Comparison of ENCODE assay signal across 1 cellular context in the genomic region with DNA sequence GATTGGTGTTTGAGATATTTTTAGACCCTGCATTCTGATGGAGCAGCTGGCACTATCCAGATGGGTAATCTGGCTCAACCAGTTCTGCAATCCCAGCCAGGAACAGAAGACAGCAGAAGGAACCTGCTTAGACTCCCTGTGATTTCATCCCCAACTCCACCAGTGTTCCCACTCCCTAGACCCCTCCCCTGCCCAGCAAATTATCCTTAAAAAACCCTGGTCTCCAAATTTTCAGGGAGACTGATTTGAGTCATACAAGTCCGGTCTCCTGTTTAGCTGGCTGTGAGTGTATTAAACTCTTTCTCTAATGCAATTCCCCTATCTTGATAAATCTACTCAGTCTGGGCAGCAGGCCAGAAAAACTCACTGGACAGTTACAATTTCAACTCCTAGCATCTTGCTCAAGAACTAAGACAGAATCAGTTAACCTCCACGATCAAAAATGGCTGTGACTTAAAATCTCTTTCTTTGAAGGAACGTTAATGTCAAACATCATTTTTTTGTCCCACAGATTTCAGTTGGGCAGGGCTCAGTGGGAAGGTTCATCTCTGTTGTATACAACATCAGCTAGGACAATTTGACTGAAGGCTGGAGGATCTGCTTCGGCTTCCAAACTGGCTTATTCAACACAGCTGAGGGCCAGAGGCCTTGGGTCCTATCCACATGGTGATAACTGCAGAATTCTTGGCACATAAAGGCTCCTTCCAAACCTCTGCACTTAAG.
TF ChIP-seq lines count a peak whose summit lies in the region.

No MANE protein-coding gene starts in this region.

TF ChIP-seq in K562, 482 proteins besides CTCF, POLR2A, EP300 and RAD21 (continued from another document and continues in another):
- TF ChIP-seq, protein P1, sequence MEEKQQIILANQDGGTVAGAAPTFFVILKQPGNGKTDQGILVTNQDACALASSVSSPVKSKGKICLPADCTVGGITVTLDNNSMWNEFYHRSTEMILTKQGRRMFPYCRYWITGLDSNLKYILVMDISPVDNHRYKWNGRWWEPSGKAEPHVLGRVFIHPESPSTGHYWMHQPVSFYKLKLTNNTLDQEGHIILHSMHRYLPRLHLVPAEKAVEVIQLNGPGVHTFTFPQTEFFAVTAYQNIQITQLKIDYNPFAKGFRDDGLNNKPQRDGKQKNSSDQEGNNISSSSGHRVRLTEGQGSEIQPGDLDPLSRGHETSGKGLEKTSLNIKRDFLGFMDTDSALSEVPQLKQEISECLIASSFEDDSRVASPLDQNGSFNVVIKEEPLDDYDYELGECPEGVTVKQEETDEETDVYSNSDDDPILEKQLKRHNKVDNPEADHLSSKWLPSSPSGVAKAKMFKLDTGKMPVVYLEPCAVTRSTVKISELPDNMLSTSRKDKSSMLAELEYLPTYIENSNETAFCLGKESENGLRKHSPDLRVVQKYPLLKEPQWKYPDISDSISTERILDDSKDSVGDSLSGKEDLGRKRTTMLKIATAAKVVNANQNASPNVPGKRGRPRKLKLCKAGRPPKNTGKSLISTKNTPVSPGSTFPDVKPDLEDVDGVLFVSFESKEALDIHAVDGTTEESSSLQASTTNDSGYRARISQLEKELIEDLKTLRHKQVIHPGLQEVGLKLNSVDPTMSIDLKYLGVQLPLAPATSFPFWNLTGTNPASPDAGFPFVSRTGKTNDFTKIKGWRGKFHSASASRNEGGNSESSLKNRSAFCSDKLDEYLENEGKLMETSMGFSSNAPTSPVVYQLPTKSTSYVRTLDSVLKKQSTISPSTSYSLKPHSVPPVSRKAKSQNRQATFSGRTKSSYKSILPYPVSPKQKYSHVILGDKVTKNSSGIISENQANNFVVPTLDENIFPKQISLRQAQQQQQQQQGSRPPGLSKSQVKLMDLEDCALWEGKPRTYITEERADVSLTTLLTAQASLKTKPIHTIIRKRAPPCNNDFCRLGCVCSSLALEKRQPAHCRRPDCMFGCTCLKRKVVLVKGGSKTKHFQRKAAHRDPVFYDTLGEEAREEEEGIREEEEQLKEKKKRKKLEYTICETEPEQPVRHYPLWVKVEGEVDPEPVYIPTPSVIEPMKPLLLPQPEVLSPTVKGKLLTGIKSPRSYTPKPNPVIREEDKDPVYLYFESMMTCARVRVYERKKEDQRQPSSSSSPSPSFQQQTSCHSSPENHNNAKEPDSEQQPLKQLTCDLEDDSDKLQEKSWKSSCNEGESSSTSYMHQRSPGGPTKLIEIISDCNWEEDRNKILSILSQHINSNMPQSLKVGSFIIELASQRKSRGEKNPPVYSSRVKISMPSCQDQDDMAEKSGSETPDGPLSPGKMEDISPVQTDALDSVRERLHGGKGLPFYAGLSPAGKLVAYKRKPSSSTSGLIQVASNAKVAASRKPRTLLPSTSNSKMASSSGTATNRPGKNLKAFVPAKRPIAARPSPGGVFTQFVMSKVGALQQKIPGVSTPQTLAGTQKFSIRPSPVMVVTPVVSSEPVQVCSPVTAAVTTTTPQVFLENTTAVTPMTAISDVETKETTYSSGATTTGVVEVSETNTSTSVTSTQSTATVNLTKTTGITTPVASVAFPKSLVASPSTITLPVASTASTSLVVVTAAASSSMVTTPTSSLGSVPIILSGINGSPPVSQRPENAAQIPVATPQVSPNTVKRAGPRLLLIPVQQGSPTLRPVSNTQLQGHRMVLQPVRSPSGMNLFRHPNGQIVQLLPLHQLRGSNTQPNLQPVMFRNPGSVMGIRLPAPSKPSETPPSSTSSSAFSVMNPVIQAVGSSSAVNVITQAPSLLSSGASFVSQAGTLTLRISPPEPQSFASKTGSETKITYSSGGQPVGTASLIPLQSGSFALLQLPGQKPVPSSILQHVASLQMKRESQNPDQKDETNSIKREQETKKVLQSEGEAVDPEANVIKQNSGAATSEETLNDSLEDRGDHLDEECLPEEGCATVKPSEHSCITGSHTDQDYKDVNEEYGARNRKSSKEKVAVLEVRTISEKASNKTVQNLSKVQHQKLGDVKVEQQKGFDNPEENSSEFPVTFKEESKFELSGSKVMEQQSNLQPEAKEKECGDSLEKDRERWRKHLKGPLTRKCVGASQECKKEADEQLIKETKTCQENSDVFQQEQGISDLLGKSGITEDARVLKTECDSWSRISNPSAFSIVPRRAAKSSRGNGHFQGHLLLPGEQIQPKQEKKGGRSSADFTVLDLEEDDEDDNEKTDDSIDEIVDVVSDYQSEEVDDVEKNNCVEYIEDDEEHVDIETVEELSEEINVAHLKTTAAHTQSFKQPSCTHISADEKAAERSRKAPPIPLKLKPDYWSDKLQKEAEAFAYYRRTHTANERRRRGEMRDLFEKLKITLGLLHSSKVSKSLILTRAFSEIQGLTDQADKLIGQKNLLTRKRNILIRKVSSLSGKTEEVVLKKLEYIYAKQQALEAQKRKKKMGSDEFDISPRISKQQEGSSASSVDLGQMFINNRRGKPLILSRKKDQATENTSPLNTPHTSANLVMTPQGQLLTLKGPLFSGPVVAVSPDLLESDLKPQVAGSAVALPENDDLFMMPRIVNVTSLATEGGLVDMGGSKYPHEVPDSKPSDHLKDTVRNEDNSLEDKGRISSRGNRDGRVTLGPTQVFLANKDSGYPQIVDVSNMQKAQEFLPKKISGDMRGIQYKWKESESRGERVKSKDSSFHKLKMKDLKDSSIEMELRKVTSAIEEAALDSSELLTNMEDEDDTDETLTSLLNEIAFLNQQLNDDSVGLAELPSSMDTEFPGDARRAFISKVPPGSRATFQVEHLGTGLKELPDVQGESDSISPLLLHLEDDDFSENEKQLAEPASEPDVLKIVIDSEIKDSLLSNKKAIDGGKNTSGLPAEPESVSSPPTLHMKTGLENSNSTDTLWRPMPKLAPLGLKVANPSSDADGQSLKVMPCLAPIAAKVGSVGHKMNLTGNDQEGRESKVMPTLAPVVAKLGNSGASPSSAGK (IDR thresholded peaks at IDR 0.05): peak; percentile 36; the same call in 1 of the 2 replicates
- TF ChIP-seq HNRNPL (IDR thresholded peaks at IDR 0.05; ENCODE audit: low read depth, low read length) (no peak), ETV6 (IDR thresholded peaks at IDR 0.05; ENCODE audit: borderline replicate concordance in 1 of 2, low read depth in 2 of 2, low read length in 1 of 2) (no peak), ETV6 (CRISPR knock-in tag; IDR thresholded peaks at IDR 0.05; ENCODE audit: borderline replicate concordance) (no peak), TARDBP (IDR thresholded peaks at IDR 0.05) (no peak), TEAD1 (CRISPR knock-in tag; IDR thresholded peaks at IDR 0.05) (no peak), BDP1 (IDR thresholded peaks at IDR 0.05; ENCODE audit: insufficient read depth, insufficient read length) (no peak), ELF1 (tag; IDR thresholded peaks at IDR 0.05) (no peak), SMARCE1 (IDR thresholded peaks at IDR 0.05) (peak; percentile 50; the same call in 1 of the 2 replicates), XRCC3 (IDR thresholded peaks at IDR 0.05) (no peak), SRSF7 (optimal IDR thresholded peaks at IDR 0.05; ENCODE audit: low read depth, low read length) (no peak), MEIS2 (IDR thresholded peaks at IDR 0.05; ENCODE audit: partially characterized antibody) (no peak), MAZ (CRISPR knock-in tag; conservative IDR thresholded peaks at IDR 0.05 in 1 of 2, IDR thresholded peaks at IDR 0.05 in 1 of 2) (0 out of 4 replicates have a peak, but pooled peaks of 1 of the 2 experiments have one; percentile 17), SMARCA4 (IDR thresholded peaks at IDR 0.05) (peak; percentile 45; the same call in 1 of the 2 replicates), DIDO1 (tag; IDR thresholded peaks at IDR 0.05; ENCODE audit: low read depth) (no peak), NCOA4 (IDR thresholded peaks at IDR 0.05; ENCODE audit: partially characterized antibody) (no peak), NR2F6 (CRISPR knock-in tag; IDR thresholded peaks at IDR 0.05) (no peak), DMBX1 (CRISPR knock-in tag; IDR thresholded peaks at IDR 0.05; ENCODE audit: borderline replicate concordance) (no peak), TCF7L2 (IDR thresholded peaks at IDR 0.05; ENCODE audit: low read depth, low read length) (no peak), CEBPB (tag; IDR thresholded peaks at IDR 0.05) (peak; percentile 81), ZNF24 (IDR thresholded peaks at IDR 0.05) (no peak), NRF1 (conservative IDR thresholded peaks at IDR 0.05 in 1 of 2, IDR thresholded peaks at IDR 0.05 in 1 of 2) (no peak), ZNF445 (CRISPR knock-in tag; IDR thresholded peaks at IDR 0.05; ENCODE audit: low read depth) (no peak), MTA2 (IDR thresholded peaks at IDR 0.05; ENCODE audit: low read depth) (no peak), ZNF384 (IDR thresholded peaks at IDR 0.05; ENCODE audit: low read depth, low read length) (no peak), NFIC (IDR thresholded peaks at IDR 0.05) (peak; percentile 88), SIN3B (IDR thresholded peaks at IDR 0.05; ENCODE audit: low read depth) (no peak), ILK (tag; IDR thresholded peaks at IDR 0.05; ENCODE audit: borderline replicate concordance, low read depth) (no peak)
- TF ChIP-seq, protein P2, sequence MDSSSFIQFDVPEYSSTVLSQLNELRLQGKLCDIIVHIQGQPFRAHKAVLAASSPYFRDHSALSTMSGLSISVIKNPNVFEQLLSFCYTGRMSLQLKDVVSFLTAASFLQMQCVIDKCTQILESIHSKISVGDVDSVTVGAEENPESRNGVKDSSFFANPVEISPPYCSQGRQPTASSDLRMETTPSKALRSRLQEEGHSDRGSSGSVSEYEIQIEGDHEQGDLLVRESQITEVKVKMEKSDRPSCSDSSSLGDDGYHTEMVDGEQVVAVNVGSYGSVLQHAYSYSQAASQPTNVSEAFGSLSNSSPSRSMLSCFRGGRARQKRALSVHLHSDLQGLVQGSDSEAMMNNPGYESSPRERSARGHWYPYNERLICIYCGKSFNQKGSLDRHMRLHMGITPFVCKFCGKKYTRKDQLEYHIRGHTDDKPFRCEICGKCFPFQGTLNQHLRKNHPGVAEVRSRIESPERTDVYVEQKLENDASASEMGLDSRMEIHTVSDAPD (CRISPR knock-in tag; IDR thresholded peaks at IDR 0.05): no peak
- TF ChIP-seq, protein P3, sequence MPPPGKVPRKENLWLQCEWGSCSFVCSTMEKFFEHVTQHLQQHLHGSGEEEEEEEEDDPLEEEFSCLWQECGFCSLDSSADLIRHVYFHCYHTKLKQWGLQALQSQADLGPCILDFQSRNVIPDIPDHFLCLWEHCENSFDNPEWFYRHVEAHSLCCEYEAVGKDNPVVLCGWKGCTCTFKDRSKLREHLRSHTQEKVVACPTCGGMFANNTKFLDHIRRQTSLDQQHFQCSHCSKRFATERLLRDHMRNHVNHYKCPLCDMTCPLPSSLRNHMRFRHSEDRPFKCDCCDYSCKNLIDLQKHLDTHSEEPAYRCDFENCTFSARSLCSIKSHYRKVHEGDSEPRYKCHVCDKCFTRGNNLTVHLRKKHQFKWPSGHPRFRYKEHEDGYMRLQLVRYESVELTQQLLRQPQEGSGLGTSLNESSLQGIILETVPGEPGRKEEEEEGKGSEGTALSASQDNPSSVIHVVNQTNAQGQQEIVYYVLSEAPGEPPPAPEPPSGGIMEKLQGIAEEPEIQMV (tag; conservative IDR thresholded peaks at IDR 0.05; ENCODE audit: low read depth): no peak
- TF ChIP-seq, protein P4, sequence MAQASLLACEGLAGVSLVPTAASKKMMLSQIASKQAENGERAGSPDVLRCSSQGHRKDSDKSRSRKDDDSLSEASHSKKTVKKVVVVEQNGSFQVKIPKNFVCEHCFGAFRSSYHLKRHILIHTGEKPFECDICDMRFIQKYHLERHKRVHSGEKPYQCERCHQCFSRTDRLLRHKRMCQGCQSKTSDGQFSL (CRISPR knock-in tag; IDR thresholded peaks at IDR 0.05): no peak
- TF ChIP-seq, protein P4 (tag; IDR thresholded peaks at IDR 0.05): no peak
- TF ChIP-seq, protein P5, sequence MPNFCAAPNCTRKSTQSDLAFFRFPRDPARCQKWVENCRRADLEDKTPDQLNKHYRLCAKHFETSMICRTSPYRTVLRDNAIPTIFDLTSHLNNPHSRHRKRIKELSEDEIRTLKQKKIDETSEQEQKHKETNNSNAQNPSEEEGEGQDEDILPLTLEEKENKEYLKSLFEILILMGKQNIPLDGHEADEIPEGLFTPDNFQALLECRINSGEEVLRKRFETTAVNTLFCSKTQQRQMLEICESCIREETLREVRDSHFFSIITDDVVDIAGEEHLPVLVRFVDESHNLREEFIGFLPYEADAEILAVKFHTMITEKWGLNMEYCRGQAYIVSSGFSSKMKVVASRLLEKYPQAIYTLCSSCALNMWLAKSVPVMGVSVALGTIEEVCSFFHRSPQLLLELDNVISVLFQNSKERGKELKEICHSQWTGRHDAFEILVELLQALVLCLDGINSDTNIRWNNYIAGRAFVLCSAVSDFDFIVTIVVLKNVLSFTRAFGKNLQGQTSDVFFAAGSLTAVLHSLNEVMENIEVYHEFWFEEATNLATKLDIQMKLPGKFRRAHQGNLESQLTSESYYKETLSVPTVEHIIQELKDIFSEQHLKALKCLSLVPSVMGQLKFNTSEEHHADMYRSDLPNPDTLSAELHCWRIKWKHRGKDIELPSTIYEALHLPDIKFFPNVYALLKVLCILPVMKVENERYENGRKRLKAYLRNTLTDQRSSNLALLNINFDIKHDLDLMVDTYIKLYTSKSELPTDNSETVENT (CRISPR knock-in tag; IDR thresholded peaks at IDR 0.05): no peak
- TF ChIP-seq, protein P6, sequence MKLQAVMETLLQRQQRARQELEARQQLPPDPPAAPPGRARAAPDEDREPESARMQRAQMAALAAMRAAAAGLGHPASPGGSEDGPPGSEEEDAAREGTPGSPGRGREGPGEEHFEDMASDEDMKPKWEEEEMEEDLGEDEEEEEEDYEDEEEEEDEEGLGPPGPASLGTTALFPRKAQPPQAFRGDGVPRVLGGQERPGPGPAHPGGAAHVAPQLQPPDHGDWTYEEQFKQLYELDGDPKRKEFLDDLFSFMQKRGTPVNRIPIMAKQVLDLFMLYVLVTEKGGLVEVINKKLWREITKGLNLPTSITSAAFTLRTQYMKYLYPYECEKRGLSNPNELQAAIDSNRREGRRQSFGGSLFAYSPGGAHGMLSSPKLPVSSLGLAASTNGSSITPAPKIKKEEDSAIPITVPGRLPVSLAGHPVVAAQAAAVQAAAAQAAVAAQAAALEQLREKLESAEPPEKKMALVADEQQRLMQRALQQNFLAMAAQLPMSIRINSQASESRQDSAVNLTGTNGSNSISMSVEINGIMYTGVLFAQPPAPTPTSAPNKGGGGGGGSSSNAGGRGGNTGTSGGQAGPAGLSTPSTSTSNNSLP (IDR thresholded peaks at IDR 0.05; ENCODE audit: borderline replicate concordance, low read depth, low read length): 0 out of 2 replicates have a peak, but pooled peaks have one; percentile 22
- TF ChIP-seq, protein P7, sequence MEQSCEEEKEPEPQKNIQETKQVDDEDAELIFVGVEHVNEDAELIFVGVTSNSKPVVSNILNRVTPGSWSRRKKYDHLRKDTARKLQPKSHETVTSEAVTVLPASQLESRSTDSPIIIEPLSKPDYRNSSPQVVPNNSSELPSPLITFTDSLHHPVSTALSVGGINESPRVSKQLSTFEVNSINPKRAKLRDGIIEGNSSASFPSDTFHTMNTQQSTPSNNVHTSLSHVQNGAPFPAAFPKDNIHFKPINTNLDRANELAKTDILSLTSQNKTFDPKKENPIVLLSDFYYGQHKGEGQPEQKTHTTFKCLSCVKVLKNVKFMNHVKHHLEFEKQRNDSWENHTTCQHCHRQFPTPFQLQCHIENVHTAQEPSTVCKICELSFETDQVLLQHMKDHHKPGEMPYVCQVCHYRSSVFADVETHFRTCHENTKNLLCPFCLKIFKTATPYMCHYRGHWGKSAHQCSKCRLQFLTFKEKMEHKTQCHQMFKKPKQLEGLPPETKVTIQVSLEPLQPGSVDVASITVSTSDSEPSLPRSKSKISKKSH (CRISPR knock-in tag; IDR thresholded peaks at IDR 0.05): no peak
